In the genomic region with DNA sequence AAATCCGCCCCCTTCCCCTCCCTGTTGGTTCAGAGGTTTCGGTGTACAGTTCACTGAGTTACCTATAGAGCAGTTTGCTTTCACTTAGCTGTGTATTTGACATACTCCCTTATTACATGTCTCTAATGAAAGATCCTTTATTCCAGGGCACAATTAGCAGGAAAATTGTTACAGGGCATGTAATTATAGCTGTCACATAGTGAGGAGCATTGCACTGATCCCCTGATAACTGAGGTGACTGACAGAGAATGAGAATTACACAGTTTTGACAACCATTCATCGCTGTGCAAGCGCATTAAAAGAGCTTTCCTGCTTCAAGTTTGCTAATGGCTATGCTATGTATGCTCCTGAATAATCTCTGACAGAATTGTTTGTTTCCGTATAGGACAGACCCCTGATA, we compare ENCODE assay signal across 23 cellular contexts. TPM values are rescaled to one million over a fixed set of nuclear protein-coding genes. Genes with fewer than 3 reads are reported as not detected.
DNase-seq lines count a peak whose midpoint lies in the region; ATAC-seq and TF ChIP-seq lines count a peak whose summit lies in the region.
"Had no signal": no experiment of that assay in that cellular context is flagged by ENCODE, and none has a peak within 500 bp of the region (broad histone marks: within the 10 kb centered on the region; RNA-seq: fewer than 3 reads in every experiment).

No MANE protein-coding gene starts in this region.

- peaks cover 27% of the 10 kb centered on the region for H3K36me3 Mint-ChIP-seq in activated naive CD4-positive, alpha-beta T cell treated with anti-CD3 and anti-CD28 coated beads, Interleukin-2, amount 10 ng/mL, durations not matched to agents 7 days and 5 days

- H3K4me3 Mint-ChIP-seq in activated naive CD4-positive, alpha-beta T cell treated with anti-CD3 and anti-CD28 coated beads, Interleukin-2, amount 10 ng/mL, durations not matched to agents 7 days and 5 days, result no peak overlapping the region
- H3K4me3 Mint-ChIP-seq: GM23338 had no signal

- intact Hi-C loops in transverse colon (cut with DNase I; ENCODE audit: low total_unique reads), result no loop called here

- WGBS in transverse colon (ENCODE audit: low coverage in 1 of 2), 2 donors, result 94 to 100% methylated on average over 3 to 5 of the region's 5 CpGs

- no peak for TF ChIP-seq EP300 in transverse colon (IDR thresholded peaks at IDR 0.05; ENCODE audit: low read depth)

- TF ChIP-seq POLR2A in transverse colon (IDR thresholded peaks at IDR 0.05), result no peak

- H3K9me3 Mint-ChIP-seq in activated naive CD4-positive, alpha-beta T cell treated with anti-CD3 and anti-CD28 coated beads, Interleukin-2, amount 10 ng/mL, durations not matched to agents 7 days and 5 days, result no peaks in the 10 kb centered on the region
- H3K9me3 Mint-ChIP-seq: GM23338 had no signal

- H3K4me1 Mint-ChIP-seq in activated naive CD4-positive, alpha-beta T cell treated with anti-CD3 and anti-CD28 coated beads, Interleukin-2, amount 10 ng/mL, durations not matched to agents 7 days and 5 days, result peaks cover 20% of the 10 kb centered on the region
- H3K4me1 Mint-ChIP-seq: GM23338 had no signal

- H3K27ac ChIP-seq in HEK293 (ENCODE audit: extremely low read depth, low read depth, low read length), result no peak overlapping the region
- no peak overlapping the region for H3K27ac ChIP-seq in transverse colon
- H3K27ac ChIP-seq: SK-N-MC had no signal

- POLR2A ChIA-PET in HEK293 (lab: Yijun Ruan, JAX), result no interaction called here

- H3K4me3 ChIP-seq in HEK293 (ENCODE audit: low read depth, low read length) (no peak overlapping the region), transverse colon (no peak overlapping the region)
- H3K4me3 ChIP-seq: GM12878, GM23338, SK-N-MC had no signal

- no peaks in the 10 kb centered on the region for H3K27me3 Mint-ChIP-seq in activated naive CD4-positive, alpha-beta T cell treated with anti-CD3 and anti-CD28 coated beads, Interleukin-2, amount 10 ng/mL, durations not matched to agents 7 days and 5 days

- in situ Hi-C loops in transverse colon (cut with MboI; ENCODE audit: low pct_ligation_motif_present in 1 of 4, low pct_unique_long_range_greater_than_20kb in 1 of 4, low sequenced_read_pairs in 3 of 4), result no loop called here

- TF ChIP-seq CTCF in HEK293 (tag by site-specific recombination; IDR thresholded peaks at IDR 0.05) (no peak), transverse colon (IDR thresholded peaks at IDR 0.05) (no peak)

- H3K27me3 ChIP-seq in transverse colon, result no peaks in the 10 kb centered on the region

- H3K4me1 ChIP-seq in HEK293 (ENCODE audit: control insufficient read depth, insufficient read depth, low read length) (no peaks in the 10 kb centered on the region), transverse colon (no peaks in the 10 kb centered on the region)

- H3K36me3 ChIP-seq in HEK293 (ENCODE audit: control insufficient read depth in 2 of 2, insufficient read depth in 1 of 2, low read length in 2 of 2) (peaks cover 4 to 45% of the 10 kb centered on the region in 2 experiments; a peak in 2 of 3 replicates), transverse colon (no peaks in the 10 kb centered on the region)

- ATAC-seq in HG03521 (IDR thresholded peaks at IDR 0.05; ENCODE audit: unreplicated experiment), result no peak
- ATAC-seq: GM12878, GM23338, HCT116 had no signal

- peak overlapping the region; percentile 22 for H3K27ac Mint-ChIP-seq in activated naive CD4-positive, alpha-beta T cell treated with anti-CD3 and anti-CD28 coated beads, Interleukin-2, amount 10 ng/mL, durations not matched to agents 7 days and 5 days
- H3K27ac Mint-ChIP-seq: GM23338 had no signal

- CTCF ChIA-PET in activated naive CD4-positive, alpha-beta T cell treated with anti-CD3 and anti-CD28 coated beads, Interleukin-2, amount 10 ng/mL, durations not matched to agents 7 days and 5 days (lab: Charles Lee), result interaction anchor here (0.7 to 1.3 kb wide), 4 partner anchors 8 to 13 kb away, joined by 3 read pairs; no protein-coding TSS in a partner anchor
- CTCF ChIA-PET in HEK293 (lab: Yijun Ruan, JAX), result interaction anchor here (0.6 to 2.2 kb wide), 3 partner anchors 10 to 414 kb away, joined by 3 to 6 read pairs (median 3); no protein-coding TSS in a partner anchor

- DNase-seq in activated naive CD4-positive, alpha-beta T cell treated with anti-CD3 and anti-CD28 coated beads, Interleukin-2, amount 10 ng/mL, durations not matched to agents 7 days and 5 days, result no peak
- DNase-seq in activated naive CD4-positive, alpha-beta T cell treated with Interleukin-2 at 50 U/mL for 16 hours, result no peak
- DNase-seq in NCI-H69 (lab: John Stamatoyannopoulos, UW) (peak; percentile 80), putamen (ENCODE audit: low spot score) (peak; percentile 26), inferior parietal cortex (ENCODE audit: extremely low spot score) (no peak), transverse colon (no peak)
- DNase-seq: ACHN, AML-193, Calu3, EL, NCI-H1105, NCI-H1930, NCI-H2171 treated with DMSO at 0.1 percent for 48 hours, NCI-H510A, NCI-H774, OCI-M1, Right ventricle myocardium superior had no signal

- H3K9me3 ChIP-seq in HEK293 (ENCODE audit: control insufficient read depth, insufficient read depth, low read depth, low read length) (no peaks in the 10 kb centered on the region), transverse colon (no peaks in the 10 kb centered on the region)

TF ChIP-seq in HEK293, 187 proteins besides CTCF, POLR2A, EP300 and RAD21:
- no peak for TF ChIP-seq ZNF692 (tag by site-specific recombination; IDR thresholded peaks at IDR 0.05)
- peak; percentile 84 for TF ChIP-seq SP7 (tag by site-specific recombination; IDR thresholded peaks at IDR 0.05)
TF ChIP-seq in HEK293: peak in this region for 1.

RNA-seq across cellular contexts. Expression of gene DAP3, which starts 26.9 kb away (rescaled TPM):
- 100 to 1,000 TPM in 2 of 4 donors, 10 to 100 TPM in 2; 81.9 to 134 (median 106) TPM for total RNA-seq in transverse colon

RNA-seq across cellular contexts. Expression of gene YY1AP1, which starts 27.2 kb away (rescaled TPM):
- 100 to 1,000 TPM in 1 of 4 donors, 10 to 100 TPM in 3; 84.0 to 198 (median 92.1) TPM for total RNA-seq in transverse colon

Comparison
In these comparisons a context has a peak if more than half of its experiments do, and no peak if none do; other contexts are left out.
1. DNase-seq: peak in NCI-H69 (single experiment) and putamen (single experiment); none in activated naive CD4-positive, alpha-beta T cell treated with anti-CD3 and anti-CD28 coated beads, Interleukin-2, amount 10 ng/mL, durations not matched to agents 7 days and 5 days (single experiment), activated naive CD4-positive, alpha-beta T cell treated with Interleukin-2 at 50 U/mL for 16 hours (single experiment), inferior parietal cortex (single experiment) and transverse colon (single experiment).